ENCODE assay signal across 2 cellular contexts in genomic region chr1:21866629-21867009, GRCh38.
TF ChIP-seq lines count a peak whose summit lies in the region.

No MANE protein-coding gene starts in this region.

TF ChIP-seq in IMR-90, 13 proteins besides CTCF, POLR2A, EP300 and RAD21:
- no peak for TF ChIP-seq CHD1 (IDR thresholded peaks at IDR 0.05; ENCODE audit: low read depth, low read length)
- no peak for TF ChIP-seq SMC3 (IDR thresholded peaks at IDR 0.05; ENCODE audit: low read depth, low read length)
- no peak for TF ChIP-seq NFE2L2 (IDR thresholded peaks at IDR 0.05; ENCODE audit: low read depth, low read length)
- TF ChIP-seq RCOR1 (IDR thresholded peaks at IDR 0.05; ENCODE audit: insufficient replicate concordance, low read length): no peak
- no peak for TF ChIP-seq MAFK (IDR thresholded peaks at IDR 0.05; ENCODE audit: low read depth, low read length)
- no peak for TF ChIP-seq BHLHE40 (IDR thresholded peaks at IDR 0.05; ENCODE audit: low read depth, low read length)
- no peak for TF ChIP-seq FOS (IDR thresholded peaks at IDR 0.05; ENCODE audit: low read depth, low read length)
- TF ChIP-seq USF2 (IDR thresholded peaks at IDR 0.05; ENCODE audit: low read depth, low read length): no peak
- no peak for TF ChIP-seq ELK1 (IDR thresholded peaks at IDR 0.05; ENCODE audit: borderline replicate concordance, low read depth, low read length)
- TF ChIP-seq MAZ (IDR thresholded peaks at IDR 0.05; ENCODE audit: borderline replicate concordance, low read depth, low read length): no peak
- no peak for TF ChIP-seq MXI1 (IDR thresholded peaks at IDR 0.05; ENCODE audit: borderline replicate concordance, low read depth, low read length)
- no peak for TF ChIP-seq RFX5 (IDR thresholded peaks at IDR 0.05; ENCODE audit: low read depth, low read length)
- no peak for TF ChIP-seq CEBPB (IDR thresholded peaks at IDR 0.05; ENCODE audit: low read depth, low read length)

TF ChIP-seq in GM12878, 131 proteins besides CTCF, POLR2A, EP300 and RAD21:
- TF ChIP-seq TAF1 (IDR thresholded peaks at IDR 0.05; ENCODE audit: borderline replicate concordance, low read depth, low read length): no peak
- no peak for TF ChIP-seq CBFB (IDR thresholded peaks at IDR 0.05; ENCODE audit: low read depth)
- no peak for TF ChIP-seq MTA3 (IDR thresholded peaks at IDR 0.05; ENCODE audit: borderline replicate concordance, low read length)
- TF ChIP-seq LARP7 (IDR thresholded peaks at IDR 0.05): 0 out of 2 replicates have a peak, but pooled peaks have one; percentile 48
